20 cellular contexts compared by ENCODE assay signal in the genomic region with DNA sequence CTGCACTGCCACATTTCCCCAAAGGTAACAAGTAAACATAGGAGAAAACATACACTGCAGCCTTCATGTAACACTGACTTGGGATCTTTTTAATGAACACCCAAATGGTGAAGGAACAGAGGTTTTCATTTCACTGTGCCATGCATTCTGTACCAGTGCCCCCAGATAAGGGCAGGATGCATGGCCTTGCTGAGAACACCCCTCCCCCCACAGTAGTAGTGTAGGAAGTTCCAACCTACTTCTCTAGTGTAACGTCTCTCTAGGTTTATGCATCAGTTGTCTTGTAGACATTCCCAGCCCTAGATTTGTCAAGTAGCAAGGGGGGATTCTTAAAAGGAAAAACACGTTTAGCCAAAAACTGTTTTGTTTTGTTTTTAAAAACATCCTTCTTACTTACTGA. TPM values are rescaled to one million over a fixed set of nuclear protein-coding genes. Genes with fewer than 3 reads are reported as not detected.
DNase-seq lines count a peak whose midpoint lies in the region; ATAC-seq lines count a peak whose summit lies in the region.
"Had no signal": no experiment of that assay in that cellular context is flagged by ENCODE, and none has a peak within 500 bp of the region (broad histone marks: within the 10 kb centered on the region; RNA-seq: fewer than 3 reads in every experiment).

No MANE protein-coding gene starts in this region.

- no peak overlapping the region for H3K4me3 Mint-ChIP-seq in activated naive CD4-positive, alpha-beta T cell treated with anti-CD3 and anti-CD28 coated beads, Interleukin-2, amount 50 U/mL, for 24 hours
- peak overlapping the region; percentile 49 for H3K4me3 Mint-ChIP-seq in T-helper 17 cell
- peak overlapping the region; percentile 23 for H3K4me3 Mint-ChIP-seq in stimulated activated memory B cell treated with anti-CD40 and anti-IgM and Interleukin-4, amounts not matched to agents 10 μg/mL and 1 μg/mL and 100 μg/mL, for 72 hours
- H3K4me3 Mint-ChIP-seq: activated naive CD4-positive, alpha-beta T cell treated with anti-CD3 and anti-CD28 coated beads, Interleukin-2, amount 10 ng/mL, durations not matched to agents 7 days and 5 days; brain; H9 had no signal

- no peak for DNase-seq in activated naive CD4-positive, alpha-beta T cell treated with anti-CD3 and anti-CD28 coated beads, Interleukin-2, amount 50 U/mL, for 16 hours
- DNase-seq in T-helper 17 cell (no peak), left lobe of liver (ENCODE audit: low spot score) (no peak), NCI-H2227 (lab: John Stamatoyannopoulos, UW; ENCODE audit: unreplicated experiment) (no peak), UCSD-AML1 (lab: John Stamatoyannopoulos, UW; ENCODE audit: unreplicated experiment) (no peak)
- DNase-seq: activated naive CD4-positive, alpha-beta T cell treated with anti-CD3 and anti-CD28 coated beads, Interleukin-2, amount 10 ng/mL, durations not matched to agents 7 days and 5 days; COR-L47; EL; H9; hippocampal formation; KG1; NCI-H1092; NCI-H524 treated with DMSO at 0.1 percent for 48 hours; stomach had no signal

- peak overlapping the region; percentile 30 for H3K27ac Mint-ChIP-seq in activated naive CD4-positive, alpha-beta T cell treated with anti-CD3 and anti-CD28 coated beads, Interleukin-2, amount 50 U/mL, for 24 hours
- H3K27ac Mint-ChIP-seq in T-helper 17 cell: peak overlapping the region; percentile 97
- peak overlapping the region; percentile 77 for H3K27ac Mint-ChIP-seq in stimulated activated memory B cell treated with anti-CD40 and anti-IgM and Interleukin-4, amounts not matched to agents 10 μg/mL and 1 μg/mL and 100 μg/mL, for 72 hours
- H3K27ac Mint-ChIP-seq: brain had no signal

- ATAC-seq in T-helper 17 cell (peak; percentile 46), left lobe of liver (peak; percentile 20), HG02798 (IDR thresholded peaks at IDR 0.05; ENCODE audit: poor library complexity, unreplicated experiment) (no peak)
- ATAC-seq in stimulated activated memory B cell treated with anti-CD40 and anti-IgM and Interleukin-4, amounts not matched to agents 10 μg/mL and 1 μg/mL and 100 μg/mL, for 72 hours: peak; percentile 70
- ATAC-seq: Right ventricle myocardium inferior had no signal

- H3K36me3 Mint-ChIP-seq in activated naive CD4-positive, alpha-beta T cell treated with anti-CD3 and anti-CD28 coated beads, Interleukin-2, amount 50 U/mL, for 24 hours: peaks cover 2% of the 10 kb centered on the region
- peaks cover 2% of the 10 kb centered on the region for H3K36me3 Mint-ChIP-seq in T-helper 17 cell (ENCODE audit: low read depth)
- H3K36me3 Mint-ChIP-seq in stimulated activated memory B cell treated with anti-CD40 and anti-IgM and Interleukin-4, amounts not matched to agents 10 μg/mL and 1 μg/mL and 100 μg/mL, for 72 hours: peaks cover 13% of the 10 kb centered on the region
- H3K36me3 Mint-ChIP-seq: brain had no signal

- no peaks in the 10 kb centered on the region for H3K9me3 ChIP-seq in T-helper 17 cell (ENCODE audit: control insufficient read depth, low read length, poor library complexity, severe bottlenecking)
- H3K9me3 ChIP-seq: right atrium auricular region, stomach had no signal

- H3K9me3 Mint-ChIP-seq in activated naive CD4-positive, alpha-beta T cell treated with anti-CD3 and anti-CD28 coated beads, Interleukin-2, amount 50 U/mL, for 24 hours: no peaks in the 10 kb centered on the region
- peaks cover 2% of the 10 kb centered on the region for H3K9me3 Mint-ChIP-seq in stimulated activated memory B cell treated with anti-CD40 and anti-IgM and Interleukin-4, amounts not matched to agents 10 μg/mL and 1 μg/mL and 100 μg/mL, for 72 hours
- H3K9me3 Mint-ChIP-seq: activated naive CD4-positive, alpha-beta T cell treated with anti-CD3 and anti-CD28 coated beads, Interleukin-2, amount 10 ng/mL, durations not matched to agents 7 days and 5 days; H9 had no signal

- H3K4me1 Mint-ChIP-seq in activated naive CD4-positive, alpha-beta T cell treated with anti-CD3 and anti-CD28 coated beads, Interleukin-2, amount 50 U/mL, for 24 hours: peaks cover 91% of the 10 kb centered on the region
- peaks cover 64% of the 10 kb centered on the region for H3K4me1 Mint-ChIP-seq in T-helper 17 cell
- peaks cover 96% of the 10 kb centered on the region for H3K4me1 Mint-ChIP-seq in stimulated activated memory B cell treated with anti-CD40 and anti-IgM and Interleukin-4, amounts not matched to agents 10 μg/mL and 1 μg/mL and 100 μg/mL, for 72 hours

- H3K27me3 Mint-ChIP-seq in activated naive CD4-positive, alpha-beta T cell treated with anti-CD3 and anti-CD28 coated beads, Interleukin-2, amount 50 U/mL, for 24 hours: no peaks in the 10 kb centered on the region
- H3K27me3 Mint-ChIP-seq in T-helper 17 cell: no peaks in the 10 kb centered on the region
- no peaks in the 10 kb centered on the region for H3K27me3 Mint-ChIP-seq in stimulated activated memory B cell treated with anti-CD40 and anti-IgM and Interleukin-4, amounts not matched to agents 10 μg/mL and 1 μg/mL and 100 μg/mL, for 72 hours
- H3K27me3 Mint-ChIP-seq: activated naive CD4-positive, alpha-beta T cell treated with anti-CD3 and anti-CD28 coated beads, Interleukin-2, amount 10 ng/mL, durations not matched to agents 7 days and 5 days; brain had no signal

RNA-seq across cellular contexts. Expression of a gene that starts 29.9 kb away (rescaled TPM):
- total RNA-seq in T-helper 17 cell: 100 to 1,000 TPM in 1 of 2 donors, 10 to 100 TPM in 1; 99.2 to 120 TPM
- total RNA-seq in left lobe of liver: 5.8 TPM

Comparison
In these comparisons a context has a peak if more than half of its experiments do, and no peak if none do; other contexts are left out.
1. H3K27ac Mint-ChIP-seq: peak in every context shown above with its lines; median percentile 97 in T-helper 17 cell; 77 in stimulated activated memory B cell treated with anti-CD40 and anti-IgM and Interleukin-4, amounts not matched to agents 10 μg/mL and 1 μg/mL and 100 μg/mL, for 72 hours; 30 in activated naive CD4-positive, alpha-beta T cell treated with anti-CD3 and anti-CD28 coated beads, Interleukin-2, amount 50 U/mL, for 24 hours.
2. RNA of a gene that starts 29.9 kb away (total RNA-seq): 99.2 to 120 TPM in T-helper 17 cell; 5.8 TPM in left lobe of liver (single experiment); every median in the first group is over 10 times any median in the second.